ENCODE assay signal across 1 cellular context in genomic region chr20:2871555-2872303, GRCh38.
TF ChIP-seq lines count a peak whose summit lies in the region.

No MANE protein-coding gene starts in this region.

TF ChIP-seq in GM12878, 131 proteins besides CTCF, POLR2A, EP300 and RAD21:
- TF ChIP-seq BMI1 (IDR thresholded peaks at IDR 0.05; ENCODE audit: borderline replicate concordance): no peak
- no peak for TF ChIP-seq RCOR1 (conservative IDR thresholded peaks at IDR 0.05; ENCODE audit: low read depth, low read length)
- no peak for TF ChIP-seq RB1 (IDR thresholded peaks at IDR 0.05; ENCODE audit: borderline replicate concordance)
- TF ChIP-seq CUX1 (IDR thresholded peaks at IDR 0.05; ENCODE audit: insufficient replicate concordance, low read depth, low read length): no peak
- TF ChIP-seq PBX3 (IDR thresholded peaks at IDR 0.05; ENCODE audit: insufficient replicate concordance, low read depth, low read length): no peak
- no peak for TF ChIP-seq USF2 (IDR thresholded peaks at IDR 0.05; ENCODE audit: borderline replicate concordance, low read depth, low read length)
- no peak for TF ChIP-seq E2F4 (IDR thresholded peaks at IDR 0.05; ENCODE audit: low read depth, low read length)
- no peak for TF ChIP-seq PRDM15 (CRISPR knock-in tag; IDR thresholded peaks at IDR 0.05)
- TF ChIP-seq ASH2L (IDR thresholded peaks at IDR 0.05; ENCODE audit: borderline replicate concordance, low read depth): no peak
- TF ChIP-seq POLR2AphosphoS2 (IDR thresholded peaks at IDR 0.05; ENCODE audit: low read depth, low read length): no peak
- TF ChIP-seq NKRF (conservative IDR thresholded peaks at IDR 0.05): no peak
- no peak for TF ChIP-seq CBX3 (IDR thresholded peaks at IDR 0.05; ENCODE audit: borderline replicate concordance, low read depth)
- TF ChIP-seq BCLAF1 (IDR thresholded peaks at IDR 0.05): no peak
- no peak for TF ChIP-seq PML (IDR thresholded peaks at IDR 0.05; ENCODE audit: low read length)
- no peak for TF ChIP-seq MAX (IDR thresholded peaks at IDR 0.05; ENCODE audit: low read depth, low read length)
- TF ChIP-seq PAX5 (IDR thresholded peaks at IDR 0.05; ENCODE audit: borderline replicate concordance, low read depth, low read length): no peak
- TF ChIP-seq JUND (IDR thresholded peaks at IDR 0.05; ENCODE audit: low read depth, low read length): no peak
- TF ChIP-seq E4F1 (IDR thresholded peaks at IDR 0.05; ENCODE audit: borderline replicate concordance, partially characterized antibody): no peak
- TF ChIP-seq RBBP5 (conservative IDR thresholded peaks at IDR 0.05): no peak
